In genomic region chr9:15553528-15553898, GRCh38 we compare ENCODE assay signal across 2 cellular contexts.
A peak's percentile ranks its signal among the peaks of the same experiment; 100 is the strongest.
TF ChIP-seq lines count a peak whose summit lies in the region.

No MANE protein-coding gene starts in this region.

TF ChIP-seq in GM12891, 5 proteins besides CTCF, POLR2A, EP300 and RAD21:
- no peak for TF ChIP-seq POLR2AphosphoS5 (IDR thresholded peaks at IDR 0.05; ENCODE audit: low read depth, low read length)
- no peak for TF ChIP-seq SPI1 (IDR thresholded peaks at IDR 0.05; ENCODE audit: low read depth, low read length)
- no peak for TF ChIP-seq TAF1 (IDR thresholded peaks at IDR 0.05; ENCODE audit: low read depth, low read length)
- no peak for TF ChIP-seq POU2F2 (IDR thresholded peaks at IDR 0.05; ENCODE audit: low read depth, low read length)
- no peak for TF ChIP-seq PAX5 (IDR thresholded peaks at IDR 0.05; ENCODE audit: insufficient read depth, low read length, severe bottlenecking)

TF ChIP-seq in H1, 55 proteins besides CTCF, POLR2A, EP300 and RAD21:
- TF ChIP-seq KDM4A (IDR thresholded peaks at IDR 0.05; ENCODE audit: low read depth, low read length, severe bottlenecking) (peak; percentile 10), CHD7 (IDR thresholded peaks at IDR 0.05; ENCODE audit: insufficient replicate concordance, low read length) (no peak)
